ENCODE assay signal across 14 cellular contexts in genomic region chr2:172484706-172485105, GRCh38.
"Had no signal": no experiment of that assay in that cellular context is flagged by ENCODE, and none has a peak within 500 bp of the region (broad histone marks: within the 10 kb centered on the region; RNA-seq: fewer than 3 reads in every experiment).

No MANE protein-coding gene starts in this region.

- H3K27ac ChIP-seq: esophagus squamous epithelium, foreskin keratinocyte, pancreas, upper lobe of left lung had no signal

- H3K4me1 ChIP-seq: foreskin keratinocyte had no signal

- H3K9me3 ChIP-seq: esophagus squamous epithelium, pancreas, upper lobe of left lung had no signal

- H3K9me3 Mint-ChIP-seq: activated B cell treated with CpG ODN at 0.5 μM for 24 hours; activated CD4-positive, alpha-beta T cell treated with anti-CD3 and anti-CD28 coated beads, Interleukin-2, amount 10 ng/mL, durations not matched to agents 24 days and 14 days; activated T-helper 2 cell treated with anti-CD3 and anti-CD28 coated beads, Interferon-gamma antibody, Interleukin-2, Interleukin-4, amounts not matched to agents 10 μg/mL and 5 μg/mL and 100 μg/mL, durations not matched to agents 14 hours and 24 hours and 36 hours; stimulated activated naive CD8-positive, alpha-beta T cell treated with anti-CD3 and anti-CD28 coated beads, Interleukin-15, Interleukin-2, amounts not matched to agents 100 ng/mL and 50 ng/mL, for 24 hours had no signal

- H3K27me3 ChIP-seq: esophagus squamous epithelium, foreskin keratinocyte, pancreas, upper lobe of left lung had no signal

- H3K27ac Mint-ChIP-seq: activated B cell treated with CpG ODN at 0.5 μM for 24 hours; activated CD4-positive, alpha-beta T cell treated with anti-CD3 and anti-CD28 coated beads, Interleukin-2, amount 10 ng/mL, durations not matched to agents 24 days and 14 days; activated T-helper 2 cell treated with anti-CD3 and anti-CD28 coated beads, Interferon-gamma antibody, Interleukin-2, Interleukin-4, amounts not matched to agents 10 μg/mL and 5 μg/mL and 100 μg/mL, durations not matched to agents 14 hours and 24 hours and 36 hours; stimulated activated naive CD8-positive, alpha-beta T cell treated with anti-CD3 and anti-CD28 coated beads, Interleukin-15, Interleukin-2, amounts not matched to agents 100 ng/mL and 50 ng/mL, for 24 hours had no signal

- H3K4me3 ChIP-seq: esophagus squamous epithelium, pancreas, upper lobe of left lung had no signal

- ATAC-seq: foreskin keratinocyte had no signal

- H3K4me3 Mint-ChIP-seq: activated B cell treated with CpG ODN at 0.5 μM for 24 hours; activated CD4-positive, alpha-beta T cell treated with anti-CD3 and anti-CD28 coated beads, Interleukin-2, amount 10 ng/mL, durations not matched to agents 24 days and 14 days; stimulated activated naive CD8-positive, alpha-beta T cell treated with anti-CD3 and anti-CD28 coated beads, Interleukin-15, Interleukin-2, amounts not matched to agents 100 ng/mL and 50 ng/mL, for 24 hours had no signal

- H3K27me3 Mint-ChIP-seq: activated B cell treated with CpG ODN at 0.5 μM for 24 hours; activated CD4-positive, alpha-beta T cell treated with anti-CD3 and anti-CD28 coated beads, Interleukin-2, amount 10 ng/mL, durations not matched to agents 24 days and 14 days; stimulated activated naive CD8-positive, alpha-beta T cell treated with anti-CD3 and anti-CD28 coated beads, Interleukin-15, Interleukin-2, amounts not matched to agents 100 ng/mL and 50 ng/mL, for 24 hours; T-helper 17 cell had no signal

- DNase-seq: activated B cell treated with CpG ODN at 0.5 μM for 24 hours; activated CD8-positive, alpha-beta memory T cell treated with anti-CD3 and anti-CD28 coated beads for 24 hours; aorta; esophagus squamous epithelium; foreskin keratinocyte; pancreas; retina; stimulated activated CD4-positive, alpha-beta T cell treated with anti-CD3 and anti-CD28 coated beads, Interleukin-4, amount 100 ng/mL, for 1 hour; stimulated activated CD8-positive, alpha-beta memory T cell treated with anti-CD3 and anti-CD28 coated beads, Interleukin-4, amount 100 ng/mL, for 48 hours; T-helper 17 cell; upper lobe of left lung had no signal
